8 cellular contexts compared by ENCODE assay signal in genomic region chrX:17547658-17548057, GRCh38.
DNase-seq lines count a peak whose midpoint lies in the region; ATAC-seq, FAIRE-seq and TF ChIP-seq lines count a peak whose summit lies in the region.

No MANE protein-coding gene starts in this region.

- no peak for FAIRE-seq in D721Med (lab: Jason Lieb, UNC)

- TF ChIP-seq CTCF in D721Med (IDR thresholded peaks at IDR 0.05; ENCODE audit: insufficient read depth, missing control alignments) = no peak

- DNase-seq in NCI-H2196 (lab: John Stamatoyannopoulos, UW; ENCODE audit: unreplicated experiment) = peak; percentile 76
- DNase-seq in fibroblast of peridontal ligament (ENCODE audit: extremely low read depth) = peak; percentile 72
- peak; percentile 56 for DNase-seq in ureter (ENCODE audit: low spot score)
- no peak for DNase-seq in D721Med (ENCODE audit: insufficient read length, low spot score)
- no peak for DNase-seq in NCI-H526 (lab: John Stamatoyannopoulos, UW)
- DNase-seq in NCI-H187 treated with DMSO at 0.1 percent for 48 hours (lab: John Stamatoyannopoulos, UW) = no peak

- ATAC-seq in GM18505 (IDR thresholded peaks at IDR 0.05; ENCODE audit: unreplicated experiment) (peak; percentile 70), HG02588 (IDR thresholded peaks at IDR 0.05; ENCODE audit: unreplicated experiment) (peak; percentile 75)

- TF ChIP-seq POLR2A in GM18505 (IDR thresholded peaks at IDR 0.05; ENCODE audit: borderline replicate concordance, extremely low read depth, insufficient read depth, insufficient read length) = no peak

Comparison
In these comparisons a context has a peak if more than half of its experiments do, and no peak if none do; other contexts are left out.
1. DNase-seq: peak in NCI-H2196 (single experiment), fibroblast of peridontal ligament (single experiment) and ureter (single experiment); none in D721Med (single experiment), NCI-H526 (0 of 2) and NCI-H187 treated with DMSO at 0.1 percent for 48 hours (single experiment).